ENCODE assay signal across 8 cellular contexts in genomic region chrX:48737940-48738339, GRCh38. TPM values are rescaled to one million over a fixed set of nuclear protein-coding genes. Genes with fewer than 3 reads are reported as not detected.
A peak's percentile ranks its signal among the peaks of the same experiment; 100 is the strongest.
DNase-seq lines count a peak whose midpoint lies in the region; ATAC-seq and TF ChIP-seq lines count a peak whose summit lies in the region.

No MANE protein-coding gene starts in this region.

- POLR2A ChIA-PET in A673 (lab: Charles Lee; ENCODE audit: low non-redundant PET), result interaction anchor here (0.6 kb wide), 1 partner anchor 154 kb away, joined by 3 read pairs; no protein-coding TSS in a partner anchor

- H3K9ac ChIP-seq in HUES6 (ENCODE audit: low read length) (peak overlapping the region; percentile 85), mucosa of stomach (ENCODE audit: low read length) (peak overlapping the region; percentile 88)

- BruUV-seq in A673 (replicated peaks; lab: Mats Ljungman, UMichigan), result no TSS peak

- no peaks in the 10 kb centered on the region for H3K36me3 ChIP-seq in A673 (ENCODE audit: insufficient read depth, low read length, poor library complexity, severe bottlenecking)
- no peaks in the 10 kb centered on the region for H3K36me3 ChIP-seq in HUES6 (ENCODE audit: control insufficient read depth, insufficient read depth, low read length)
- no peaks in the 10 kb centered on the region for H3K36me3 ChIP-seq in mucosa of stomach (ENCODE audit: control insufficient read depth, insufficient read depth, low read length)

- intact Hi-C loops in A673 (cut with micrococcal nuclease; ENCODE audit: unreplicated experiment), result no loop called here

- H3K27ac ChIP-seq in A673 (ENCODE audit: low read depth, low read length, poor library complexity, severe bottlenecking), result peak overlapping the region; percentile 88
- H3K27ac ChIP-seq in HUES6 (ENCODE audit: low read depth, low read length), result peak overlapping the region; percentile 33; the same call in 1 of the 2 replicates

- H3K9me3 ChIP-seq in A673 (ENCODE audit: low read depth, low read length, poor library complexity, severe bottlenecking) (no peaks in the 10 kb centered on the region), HUES6 (ENCODE audit: control insufficient read depth, insufficient read depth, low read depth, low read length) (peaks cover 9% of the 10 kb centered on the region; the same call in 1 of the 2 replicates), mucosa of stomach (ENCODE audit: control insufficient read depth, low read length) (no peaks in the 10 kb centered on the region)

- TF ChIP-seq CTCF in A673 (conservative IDR thresholded peaks at IDR 0.05; ENCODE audit: low read depth, low read length), result no peak
- TF ChIP-seq CTCF in cardiac fibroblast (IDR thresholded peaks at IDR 0.05; ENCODE audit: low read depth, low read length), result no peak

- no peak for ATAC-seq in HG03460 (IDR thresholded peaks at IDR 0.05; ENCODE audit: unreplicated experiment)

- DNase-seq in A673 (ENCODE audit: low spot score) (no peak), cardiac fibroblast (ENCODE audit: low read depth in 2 of 2) (no peak), NCI-H1105 (lab: John Stamatoyannopoulos, UW) (no peak), NCI-H1930 (lab: John Stamatoyannopoulos, UW) (no peak), NCI-H2107 treated with DMSO at 0.1 percent for 48 hours (lab: John Stamatoyannopoulos, UW; ENCODE audit: unreplicated experiment) (no peak)

- H3K4me3 ChIP-seq in A673 (ENCODE audit: low read depth, low read length, poor library complexity, severe bottlenecking) (peak overlapping the region; percentile 53), HUES6 (ENCODE audit: low read depth, low read length) (peak overlapping the region; percentile 88), cardiac fibroblast (replicated peaks in 1 of 2; ENCODE audit: low read depth in 2 of 2, low read length in 2 of 2) (peak overlapping the region; percentile 58 to 65), mucosa of stomach (ENCODE audit: low read length) (peak overlapping the region; percentile 82)

- no peaks in the 10 kb centered on the region for H3K4me1 ChIP-seq in A673 (ENCODE audit: insufficient read depth, low read length, poor library complexity, severe bottlenecking)
- peaks cover 3% of the 10 kb centered on the region; the same call in 1 of the 2 replicates for H3K4me1 ChIP-seq in HUES6 (ENCODE audit: control insufficient read depth, insufficient read depth, low read length)
- H3K4me1 ChIP-seq in mucosa of stomach (ENCODE audit: control insufficient read depth, insufficient read depth, low read length), result peaks cover 8% of the 10 kb centered on the region

- H3K27me3 ChIP-seq in A673 (replicated peaks; ENCODE audit: insufficient read depth, low read depth, low read length, poor library complexity), result no peaks in the 10 kb centered on the region
- no peaks in the 10 kb centered on the region for H3K27me3 ChIP-seq in HUES6 (ENCODE audit: control insufficient read depth, insufficient read depth, low read length)
- no peaks in the 10 kb centered on the region for H3K27me3 ChIP-seq in mucosa of stomach (ENCODE audit: control insufficient read depth, insufficient read depth, low read length)

- CTCF ChIA-PET in A673 (lab: Charles Lee), result no interaction called here

RNA-seq across cellular contexts. Expression of gene GLOD5, which starts 23.6 kb away (rescaled TPM):
- total RNA-seq in A673 (2021), result not detected in 2 replicates

RNA-seq across cellular contexts. Expression of gene SUV39H1, which starts 41.4 kb away (rescaled TPM):
- total RNA-seq in A673 (2021), result 29.4 and 29.9 TPM in 2 replicates

RNA-seq across cellular contexts. Expression of gene GATA1, which starts 48.5 kb away (rescaled TPM):
- total RNA-seq in A673 (2021), result not detected in 2 replicates

RNA-seq across cellular contexts. Expression of gene WAS, which starts 54.3 kb away (rescaled TPM):
- 0.90 and 1.1 TPM in 2 replicates for total RNA-seq in A673 (2021)
